12 cellular contexts compared by ENCODE assay signal in the genomic region with DNA sequence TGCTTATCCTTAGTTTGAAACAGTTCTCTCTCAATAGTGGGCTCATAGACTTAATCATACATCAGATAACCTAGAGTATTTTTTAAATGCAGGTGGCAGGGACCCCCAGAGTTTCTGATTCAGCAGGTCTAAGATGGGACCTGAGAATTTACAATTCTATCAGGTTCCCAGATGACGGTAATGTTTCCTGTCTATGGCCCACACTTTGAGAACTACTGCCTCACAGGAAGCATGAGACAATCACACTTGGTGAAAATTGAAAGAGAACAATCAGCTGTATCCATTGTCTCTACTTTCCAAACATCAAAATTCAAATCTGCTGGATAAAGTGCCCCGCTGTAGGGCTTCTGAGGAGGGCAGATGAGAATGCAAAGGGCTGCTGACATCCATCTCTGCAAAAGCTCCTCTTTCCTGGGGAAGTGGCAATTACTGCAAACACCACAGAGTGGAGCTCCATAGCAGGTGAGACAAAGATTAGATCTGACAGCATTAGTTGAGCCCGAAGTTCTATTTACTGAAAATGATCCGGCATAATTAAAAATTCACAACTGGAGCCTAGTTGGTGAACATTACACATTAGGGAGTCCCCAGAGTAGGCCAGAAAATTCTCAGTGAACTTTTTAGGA.
A peak's percentile ranks its signal among the peaks of the same experiment; 100 is the strongest.
DNase-seq lines count a peak whose midpoint lies in the region; ATAC-seq and TF ChIP-seq lines count a peak whose summit lies in the region.
"Had no signal": no experiment of that assay in that cellular context is flagged by ENCODE, and none has a peak within 500 bp of the region (broad histone marks: within the 10 kb centered on the region; RNA-seq: fewer than 3 reads in every experiment).

No MANE protein-coding gene starts in this region.

- no peak overlapping the region for H3K27ac Mint-ChIP-seq in MCF 10A (ENCODE audit: low read depth, unreplicated experiment)

- H3K4me2 ChIP-seq in mammary epithelial cell (ENCODE audit: insufficient read depth, low read depth, low read length) (no peak overlapping the region), OCI-LY3 (ENCODE audit: low read length) (peak overlapping the region; percentile 62)
- H3K4me2 ChIP-seq: BLaER1 treated with 17β-estradiol and CSF1 and Interleukin-3, amounts not matched to agents 10 nM and 100 nM had no signal

- H3K9ac ChIP-seq in mammary epithelial cell (ENCODE audit: insufficient read depth, low read length) (no peak overlapping the region), OCI-LY3 (ENCODE audit: low read length) (no peak overlapping the region)
- H3K9ac ChIP-seq: BLaER1 treated with 17β-estradiol and CSF1 and Interleukin-3, amounts not matched to agents 10 nM and 100 nM had no signal

- H3K9me3 ChIP-seq in mammary epithelial cell (replicated peaks; ENCODE audit: insufficient read depth, low read length): no peaks in the 10 kb centered on the region
- no peaks in the 10 kb centered on the region for H3K9me3 ChIP-seq in OCI-LY3 (ENCODE audit: insufficient read depth, low read length)
- H3K9me3 ChIP-seq: pancreas had no signal

- ATAC-seq in HG03097 (IDR thresholded peaks at IDR 0.05; ENCODE audit: low FRiP score, unreplicated experiment): no peak
- ATAC-seq in HG03135 (IDR thresholded peaks at IDR 0.05; ENCODE audit: unreplicated experiment): no peak

- peaks cover 73% of the 10 kb centered on the region for H3K27me3 Mint-ChIP-seq in MCF 10A (ENCODE audit: insufficient read depth, unreplicated experiment)

- POLR2A ChIA-PET in MCF 10A (lab: Yijun Ruan, JAX): no interaction called here

- no peak overlapping the region for H3K4me3 Mint-ChIP-seq in MCF 10A (ENCODE audit: unreplicated experiment)

- H3K79me2 ChIP-seq in mammary epithelial cell (ENCODE audit: insufficient read depth, low read length) (no peaks in the 10 kb centered on the region), OCI-LY3 (ENCODE audit: low read length) (no peaks in the 10 kb centered on the region)

- H3K4me1 Mint-ChIP-seq in MCF 10A (ENCODE audit: insufficient read depth, unreplicated experiment): no peaks in the 10 kb centered on the region

- H3K4me3 ChIP-seq in mammary epithelial cell (replicated peaks in 1 of 3; ENCODE audit: insufficient read depth in 1 of 3, low read depth in 2 of 3, low read length in 3 of 3) (no peak overlapping the region), OCI-LY3 (ENCODE audit: low read length) (peak overlapping the region; percentile 40; the same call in 1 of the 2 replicates)
- H3K4me3 ChIP-seq: BLaER1 treated with 17β-estradiol and CSF1 and Interleukin-3, amounts not matched to agents 10 nM and 100 nM; pancreas had no signal

- dilution Hi-C loops in mammary epithelial cell (cut with HindIII; ENCODE audit: low sequenced_read_pairs): no loop called here

- H3K27ac ChIP-seq in mammary epithelial cell (ENCODE audit: insufficient read depth, low read depth, low read length) (no peak overlapping the region), OCI-LY3 (ENCODE audit: low read length) (no peak overlapping the region)
- H3K27ac ChIP-seq: BLaER1 treated with 17β-estradiol and CSF1 and Interleukin-3, amounts not matched to agents 10 nM and 100 nM; pancreas had no signal

- no peaks in the 10 kb centered on the region for H4K20me1 ChIP-seq in mammary epithelial cell (ENCODE audit: insufficient read depth, low read length)
- H4K20me1 ChIP-seq in OCI-LY3 (ENCODE audit: insufficient read depth, low read length): no peaks in the 10 kb centered on the region

- intact Hi-C loops in MCF 10A (cut with micrococcal nuclease): no loop called here
- intact Hi-C loops in mammary epithelial cell (cut with micrococcal nuclease): no loop called here

- in situ Hi-C loops in mammary epithelial cell (cut with MboI; ENCODE audit: low sequenced_read_pairs in 2 of 2): no loop called here
- in situ Hi-C loops in GM13977 (cut with MboI; ENCODE audit: low pct_unique_long_range_greater_than_20kb, low sequenced_read_pairs, unreplicated experiment): no loop called here

- H3K4me1 ChIP-seq in mammary epithelial cell (ENCODE audit: insufficient read depth, low read length) (no peaks in the 10 kb centered on the region), OCI-LY3 (ENCODE audit: low read length) (peaks cover 9% of the 10 kb centered on the region; the same call in 1 of the 2 replicates)
- H3K4me1 ChIP-seq: BLaER1 treated with 17β-estradiol and CSF1 and Interleukin-3, amounts not matched to agents 10 nM and 100 nM; pancreas had no signal

- no peak overlapping the region for H2AFZ ChIP-seq in mammary epithelial cell (ENCODE audit: low read depth, low read length)
- no peak overlapping the region; the same call in 1 of the 2 replicates for H2AFZ ChIP-seq in OCI-LY3 (ENCODE audit: low read depth, low read length)

- H3K27me3 ChIP-seq in mammary epithelial cell (ENCODE audit: insufficient read depth, low read length) (no peaks in the 10 kb centered on the region), OCI-LY3 (ENCODE audit: low read depth, low read length) (no peaks in the 10 kb centered on the region)

- WGBS in mammary epithelial cell (ENCODE audit: low coverage, missing lambda C conversion rate): 57% methylated on average over 4 of the region's 4 CpGs

- no TSS peak for BruUV-seq in MCF 10A (replicated peaks; lab: Mats Ljungman, UMichigan)
- no TSS peak for BruUV-seq in mammary epithelial cell (replicated peaks; lab: Mats Ljungman, UMichigan)

- CTCF ChIA-PET in MCF 10A (lab: Yijun Ruan, JAX): interaction anchor here (0.7 to 1.0 kb wide), 5 partner anchors 8 to 499 kb away, joined by 3 to 4 read pairs (median 3); no protein-coding TSS in a partner anchor
- CTCF ChIA-PET in mammary epithelial cell (lab: Charles Lee; ENCODE audit: low non-redundant PET): no interaction called here

- H3K36me3 ChIP-seq in mammary epithelial cell (ENCODE audit: insufficient read depth, low read length): no peaks in the 10 kb centered on the region
- no peaks in the 10 kb centered on the region for H3K36me3 ChIP-seq in OCI-LY3 (replicated peaks; ENCODE audit: low read depth, low read length)
- H3K36me3 ChIP-seq: BLaER1 treated with 17β-estradiol and CSF1 and Interleukin-3, amounts not matched to agents 10 nM and 100 nM; pancreas had no signal

- peaks cover 19% of the 10 kb centered on the region for H3K9me3 Mint-ChIP-seq in MCF 10A (ENCODE audit: unreplicated experiment)

- H3K36me3 Mint-ChIP-seq in MCF 10A (ENCODE audit: insufficient read depth, unreplicated experiment): no peaks in the 10 kb centered on the region

- DNase-seq in MCF 10A (ENCODE audit: unreplicated experiment) (peak; percentile 8), mammary epithelial cell (no peak), iPS-NIHi7 (ENCODE audit: extremely low spot score) (peak; percentile 53), GM13977 (ENCODE audit: low spot score) (no peak)
- no peak for DNase-seq in stimulated activated CD8-positive, alpha-beta memory T cell treated with anti-CD3 and anti-CD28 coated beads, Interleukin-4, amount 100 ng/mL, for 48 hours
- DNase-seq: activated effector memory CD4-positive, alpha-beta T cell treated with anti-CD3 and anti-CD28 coated beads, Interleukin-2, amount 50 U/mL, for 16 hours; NCI-H1436 treated with DMSO at 0.1 percent for 48 hours; pancreas had no signal

- TF ChIP-seq CTCF in MCF 10A (IDR thresholded peaks at IDR 0.05; ENCODE audit: unreplicated experiment): no peak
- peak in 1 of 2 donors; percentile 22 for TF ChIP-seq CTCF in mammary epithelial cell (conservative IDR thresholded peaks at IDR 0.05 in 1 of 2, IDR thresholded peaks at IDR 0.05 in 1 of 2; ENCODE audit: extremely low read depth in 1 of 2, insufficient read depth in 1 of 2, low read depth in 1 of 2, low read length in 2 of 2)
- peak; percentile 57 for TF ChIP-seq CTCF in OCI-LY3 (IDR thresholded peaks at IDR 0.05; ENCODE audit: low read depth, low read length)
- TF ChIP-seq CTCF in GM13977 (IDR thresholded peaks at IDR 0.05; ENCODE audit: extremely low read depth, insufficient read depth, missing control alignments): no peak

Comparison
In these comparisons a context has a peak if more than half of its experiments do, and no peak if none do; other contexts are left out.
1. DNase-seq: peak in MCF 10A (single experiment) and iPS-NIHi7 (single experiment); none in mammary epithelial cell (single experiment), stimulated activated CD8-positive, alpha-beta memory T cell treated with anti-CD3 and anti-CD28 coated beads, Interleukin-4, amount 100 ng/mL, for 48 hours (single experiment) and GM13977 (single experiment).